ENCODE assay signal across 2 cellular contexts in the genomic region with DNA sequence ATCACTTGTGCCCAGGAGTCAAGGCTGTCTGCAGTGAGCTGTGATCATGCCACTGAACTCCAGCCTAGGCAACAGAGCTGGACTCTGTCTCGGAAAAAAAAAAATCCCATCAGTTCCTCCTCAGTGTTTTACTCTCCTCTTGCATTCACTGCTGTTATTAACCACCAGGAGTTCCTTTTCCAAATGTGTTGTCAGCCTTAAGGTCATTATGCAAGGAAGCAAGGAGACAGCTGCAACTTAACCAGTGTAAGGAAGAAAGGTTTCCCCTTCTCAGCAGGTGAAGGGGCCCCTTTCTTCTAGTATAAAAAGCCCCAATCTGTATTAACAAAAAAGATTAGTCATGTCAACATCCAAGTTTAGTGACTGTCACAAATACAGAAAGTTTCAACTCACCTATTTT.
TF ChIP-seq lines count a peak whose summit lies in the region.

No MANE protein-coding gene starts in this region.

TF ChIP-seq in GM23338, 12 proteins besides CTCF, POLR2A, EP300 and RAD21:
- TF ChIP-seq ZNF462 (CRISPR knock-in tag; IDR thresholded peaks at IDR 0.05) (no peak), EZH2phosphoT487 (IDR thresholded peaks at IDR 0.05; ENCODE audit: unreplicated experiment) (no peak), ZNF331 (CRISPR knock-in tag; IDR thresholded peaks at IDR 0.05; ENCODE audit: low read depth) (no peak), CREB1 (CRISPR knock-in tag; IDR thresholded peaks at IDR 0.05; ENCODE audit: low read depth) (no peak), JUNB (IDR thresholded peaks at IDR 0.05; ENCODE audit: unreplicated experiment) (no peak), ZNF114 (CRISPR knock-in tag; IDR thresholded peaks at IDR 0.05) (no peak)
- TF ChIP-seq, protein P1, sequence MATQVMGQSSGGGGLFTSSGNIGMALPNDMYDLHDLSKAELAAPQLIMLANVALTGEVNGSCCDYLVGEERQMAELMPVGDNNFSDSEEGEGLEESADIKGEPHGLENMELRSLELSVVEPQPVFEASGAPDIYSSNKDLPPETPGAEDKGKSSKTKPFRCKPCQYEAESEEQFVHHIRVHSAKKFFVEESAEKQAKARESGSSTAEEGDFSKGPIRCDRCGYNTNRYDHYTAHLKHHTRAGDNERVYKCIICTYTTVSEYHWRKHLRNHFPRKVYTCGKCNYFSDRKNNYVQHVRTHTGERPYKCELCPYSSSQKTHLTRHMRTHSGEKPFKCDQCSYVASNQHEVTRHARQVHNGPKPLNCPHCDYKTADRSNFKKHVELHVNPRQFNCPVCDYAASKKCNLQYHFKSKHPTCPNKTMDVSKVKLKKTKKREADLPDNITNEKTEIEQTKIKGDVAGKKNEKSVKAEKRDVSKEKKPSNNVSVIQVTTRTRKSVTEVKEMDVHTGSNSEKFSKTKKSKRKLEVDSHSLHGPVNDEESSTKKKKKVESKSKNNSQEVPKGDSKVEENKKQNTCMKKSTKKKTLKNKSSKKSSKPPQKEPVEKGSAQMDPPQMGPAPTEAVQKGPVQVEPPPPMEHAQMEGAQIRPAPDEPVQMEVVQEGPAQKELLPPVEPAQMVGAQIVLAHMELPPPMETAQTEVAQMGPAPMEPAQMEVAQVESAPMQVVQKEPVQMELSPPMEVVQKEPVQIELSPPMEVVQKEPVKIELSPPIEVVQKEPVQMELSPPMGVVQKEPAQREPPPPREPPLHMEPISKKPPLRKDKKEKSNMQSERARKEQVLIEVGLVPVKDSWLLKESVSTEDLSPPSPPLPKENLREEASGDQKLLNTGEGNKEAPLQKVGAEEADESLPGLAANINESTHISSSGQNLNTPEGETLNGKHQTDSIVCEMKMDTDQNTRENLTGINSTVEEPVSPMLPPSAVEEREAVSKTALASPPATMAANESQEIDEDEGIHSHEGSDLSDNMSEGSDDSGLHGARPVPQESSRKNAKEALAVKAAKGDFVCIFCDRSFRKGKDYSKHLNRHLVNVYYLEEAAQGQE (IDR thresholded peaks at IDR 0.05; ENCODE audit: unreplicated experiment) = no peak

TF ChIP-seq in H1, 55 proteins besides CTCF, POLR2A, EP300 and RAD21:
- TF ChIP-seq ASH2L (IDR thresholded peaks at IDR 0.05; ENCODE audit: low read length) = no peak
- TF ChIP-seq HDAC2 (IDR thresholded peaks at IDR 0.05; ENCODE audit: borderline replicate concordance in 1 of 2, low read depth in 2 of 2, low read length in 2 of 2) = no peak
- no peak for TF ChIP-seq NANOG (IDR thresholded peaks at IDR 0.05; ENCODE audit: insufficient read depth, low read depth, low read length, poor library complexity, severe bottlenecking)
- TF ChIP-seq CBX8 (IDR thresholded peaks at IDR 0.05; ENCODE audit: borderline replicate concordance, low read depth, low read length) = no peak
- no peak for TF ChIP-seq BCL11A (IDR thresholded peaks at IDR 0.05; ENCODE audit: low read depth in 2 of 2, low read length in 2 of 2)
- TF ChIP-seq ATF3 (IDR thresholded peaks at IDR 0.05; ENCODE audit: insufficient read depth, low read depth, low read length) = no peak
- TF ChIP-seq YY1 (IDR thresholded peaks at IDR 0.05; ENCODE audit: low read depth, low read length) = no peak
- TF ChIP-seq RXRA (IDR thresholded peaks at IDR 0.05; ENCODE audit: insufficient read depth, low read depth, low read length) = no peak
- no peak for TF ChIP-seq EZH2 (IDR thresholded peaks at IDR 0.05; ENCODE audit: low read depth, low read length, severe bottlenecking)
- no peak for TF ChIP-seq GABPA (IDR thresholded peaks at IDR 0.05; ENCODE audit: borderline replicate concordance, insufficient read depth, low read length)
- no peak for TF ChIP-seq MAFK (IDR thresholded peaks at IDR 0.05; ENCODE audit: low read depth, low read length)
- no peak for TF ChIP-seq JUND (IDR thresholded peaks at IDR 0.05; ENCODE audit: low read length)
- TF ChIP-seq CEBPB (IDR thresholded peaks at IDR 0.05; ENCODE audit: low read depth, low read length) = no peak
- TF ChIP-seq SP4 (IDR thresholded peaks at IDR 0.05; ENCODE audit: low read length) = no peak
- TF ChIP-seq TBP (IDR thresholded peaks at IDR 0.05; ENCODE audit: low read depth, low read length) = no peak
- TF ChIP-seq CBX5 (IDR thresholded peaks at IDR 0.05; ENCODE audit: low read depth, low read length) = no peak
- TF ChIP-seq POLR2AphosphoS5 (IDR thresholded peaks at IDR 0.05; ENCODE audit: low read depth, low read length) = no peak
- TF ChIP-seq SUZ12 (IDR thresholded peaks at IDR 0.05; ENCODE audit: low read length) = no peak
- no peak for TF ChIP-seq KDM5A (IDR thresholded peaks at IDR 0.05; ENCODE audit: low read length)
